13 cellular contexts compared by ENCODE assay signal in genomic region chr1:89611721-89612120, GRCh38. TPM values are rescaled to one million over a fixed set of nuclear protein-coding genes. Genes with fewer than 3 reads are reported as not detected.
A peak's percentile ranks its signal among the peaks of the same experiment; 100 is the strongest.
DNase-seq lines count a peak whose midpoint lies in the region; ATAC-seq and TF ChIP-seq lines count a peak whose summit lies in the region.
"Had no signal": no experiment of that assay in that cellular context is flagged by ENCODE, and none has a peak within 500 bp of the region (broad histone marks: within the 10 kb centered on the region; RNA-seq: fewer than 3 reads in every experiment).

No MANE protein-coding gene starts in this region.

- H3K27ac Mint-ChIP-seq in CD4-positive, alpha-beta memory T cell, result peak overlapping the region; percentile 95 to 100 (median 99)
- no peak overlapping the region for H3K27ac Mint-ChIP-seq in glutamatergic neuron (ENCODE audit: unreplicated experiment)

- H3K27me3 ChIP-seq in CD4-positive, alpha-beta memory T cell (ENCODE audit: insufficient read depth, low read length), result no peaks in the 10 kb centered on the region
- H3K27me3 ChIP-seq in WERI-Rb-1 (ENCODE audit: insufficient read depth, low read depth, severe bottlenecking), result no peaks in the 10 kb centered on the region

- TF ChIP-seq CTCF in WERI-Rb-1 (IDR thresholded peaks at IDR 0.05; ENCODE audit: low read depth, low read length) (no peak), glutamatergic neuron (IDR thresholded peaks at IDR 0.05; ENCODE audit: partially characterized antibody, unreplicated experiment) (no peak)

- H3K4me1 Mint-ChIP-seq in CD4-positive, alpha-beta memory T cell, result peaks cover 63 to 99% (median 81%) of the 10 kb centered on the region in 4 donors
- peaks cover 18% of the 10 kb centered on the region for H3K4me1 Mint-ChIP-seq in glutamatergic neuron (ENCODE audit: low read depth, unreplicated experiment)

- CTCF ChIA-PET in CD4-positive, alpha-beta memory T cell (lab: Charles Lee; ENCODE audit: partially characterized antibody), result interaction anchor here (0.9 to 21.3 kb wide), 15 partner anchors 8 to 149 kb away, joined by 3 to 688 read pairs (median 6); partner anchors contain the start of gene LRRC8C

- H3K36me3 ChIP-seq in CD4-positive, alpha-beta memory T cell (ENCODE audit: insufficient read depth, low read length), result no peaks in the 10 kb centered on the region
- no peaks in the 10 kb centered on the region for H3K36me3 ChIP-seq in WERI-Rb-1

- H3K9me3 Mint-ChIP-seq in CD4-positive, alpha-beta memory T cell, result no peaks in the 10 kb centered on the region
- peaks cover 5% of the 10 kb centered on the region for H3K9me3 Mint-ChIP-seq in glutamatergic neuron (ENCODE audit: unreplicated experiment)

- H3K9me3 ChIP-seq in CD4-positive, alpha-beta memory T cell (ENCODE audit: control insufficient read depth in 1 of 2, low read length in 2 of 2), result no peaks in the 10 kb centered on the region
- no peaks in the 10 kb centered on the region for H3K9me3 ChIP-seq in WERI-Rb-1 (ENCODE audit: severe bottlenecking)

- peak overlapping the region; percentile 84 for H3K27ac ChIP-seq in CD4-positive, alpha-beta memory T cell (ENCODE audit: low read depth, low read length)
- H3K27ac ChIP-seq in WERI-Rb-1, result no peak overlapping the region
- H3K27ac ChIP-seq: epithelial cell of prostate had no signal

- POLR2A ChIA-PET in CD4-positive, alpha-beta memory T cell (lab: Charles Lee; ENCODE audit: partially characterized antibody), result interaction anchor here (0.7 to 15.5 kb wide), 14 partner anchors 13 to 413 kb away, joined by 3 to 813 read pairs (median 16); partner anchors contain the start of genes GBP4, LRRC8B, LRRC8C and LRRC8D

- H3K4me3 ChIP-seq in CD4-positive, alpha-beta memory T cell (ENCODE audit: low read length in 2 of 2), result peak overlapping the region in 1 of 2 donors; percentile 44
- H3K4me3 ChIP-seq in Jurkat, Clone E6-1 (ENCODE audit: low read length), result no peak overlapping the region
- H3K4me3 ChIP-seq in WERI-Rb-1 (ENCODE audit: low read depth, low read length), result no peak overlapping the region

- peak; percentile 98 for ATAC-seq in GM19035 (IDR thresholded peaks at IDR 0.05; ENCODE audit: unreplicated experiment)
- peak; percentile 91 for ATAC-seq in HG02763 (IDR thresholded peaks at IDR 0.05; ENCODE audit: unreplicated experiment)
- ATAC-seq: left lobe of liver had no signal

- peaks cover 90% of the 10 kb centered on the region for H3K4me1 ChIP-seq in CD4-positive, alpha-beta memory T cell (ENCODE audit: insufficient read depth, low read length)

- H3K4me3 Mint-ChIP-seq in CD4-positive, alpha-beta memory T cell, result peak overlapping the region; percentile 70 to 93 (median 85)
- no peak overlapping the region for H3K4me3 Mint-ChIP-seq in glutamatergic neuron (ENCODE audit: unreplicated experiment)

- DNase-seq in CD4-positive, alpha-beta memory T cell, result peak; percentile 46 to 61 (median 51)
- peak; percentile 36 for DNase-seq in Jurkat, Clone E6-1 (ENCODE audit: low read depth, low spot score)
- DNase-seq in NCI-H1092 treated with DMSO at 0.1 percent for 48 hours (lab: John Stamatoyannopoulos, UW), result no peak
- DNase-seq in NCI-H524 treated with DMSO at 0.1 percent for 48 hours (lab: John Stamatoyannopoulos, UW), result no peak
- no peak for DNase-seq in WERI-Rb-1
- DNase-seq in glutamatergic neuron, result no peak
- DNase-seq: activated gamma-delta T cell, H7, NCI-H1436 had no signal

- H3K27me3 Mint-ChIP-seq in CD4-positive, alpha-beta memory T cell, result no peaks in the 10 kb centered on the region
- H3K27me3 Mint-ChIP-seq in glutamatergic neuron (ENCODE audit: unreplicated experiment), result peaks cover 6% of the 10 kb centered on the region

- H3K36me3 Mint-ChIP-seq in CD4-positive, alpha-beta memory T cell, result peaks cover 10 to 18% of the 10 kb centered on the region in 2 donors
- peaks cover 3% of the 10 kb centered on the region for H3K36me3 Mint-ChIP-seq in glutamatergic neuron (ENCODE audit: unreplicated experiment)

- intact Hi-C loops in CD4-positive, alpha-beta memory T cell (cut with micrococcal nuclease), result loop anchor here (1.0 to 5.0 kb wide), 2 partner anchors 9 to 544 kb away; partner anchors contain the start of gene GBP1

RNA-seq across cellular contexts. Expression of gene LRRC8C, which starts 21.2 kb away (rescaled TPM):
- 10 to 100 TPM; 56.7 to 57.1 TPM for total RNA-seq in CD4-positive, alpha-beta memory T cell
- polyA plus RNA-seq in CD4-positive, alpha-beta memory T cell, result 10 to 100 TPM; 21.2 to 30.1 TPM
- 6.2 TPM for polyA plus RNA-seq in Jurkat, Clone E6-1 (2012; ENCODE audit: insufficient read depth, insufficient read length)
- total RNA-seq in glutamatergic neuron (ENCODE audit: unreplicated experiment), result 2.6 TPM

Comparison
In these comparisons a context has a peak if more than half of its experiments do, and no peak if none do; other contexts are left out.
1. DNase-seq: peak in CD4-positive, alpha-beta memory T cell (5 of 5) and Jurkat, Clone E6-1 (single experiment); none in NCI-H1092 treated with DMSO at 0.1 percent for 48 hours (single experiment), NCI-H524 treated with DMSO at 0.1 percent for 48 hours (single experiment), WERI-Rb-1 (single experiment) and glutamatergic neuron (single experiment).
2. RNA of gene LRRC8C, which starts 21.2 kb away (total RNA-seq): 56.7 to 57.1 TPM in CD4-positive, alpha-beta memory T cell; 2.6 TPM in glutamatergic neuron (single experiment); every median in the first group is over 10 times any median in the second.